Comparison of ENCODE assay signal across 1 cellular context in genomic region chr6:32370510-32370909, GRCh38.
TF ChIP-seq lines count a peak whose summit lies in the region.

No MANE protein-coding gene starts in this region.

TF ChIP-seq in HEK293T, 16 proteins besides CTCF, POLR2A, EP300 and RAD21 (continued from another document):
- TF ChIP-seq PKNOX1 (IDR thresholded peaks at IDR 0.05) (no peak), SP1 (IDR thresholded peaks at IDR 0.05) (no peak)
